1 cellular context compared by ENCODE assay signal in the genomic region with DNA sequence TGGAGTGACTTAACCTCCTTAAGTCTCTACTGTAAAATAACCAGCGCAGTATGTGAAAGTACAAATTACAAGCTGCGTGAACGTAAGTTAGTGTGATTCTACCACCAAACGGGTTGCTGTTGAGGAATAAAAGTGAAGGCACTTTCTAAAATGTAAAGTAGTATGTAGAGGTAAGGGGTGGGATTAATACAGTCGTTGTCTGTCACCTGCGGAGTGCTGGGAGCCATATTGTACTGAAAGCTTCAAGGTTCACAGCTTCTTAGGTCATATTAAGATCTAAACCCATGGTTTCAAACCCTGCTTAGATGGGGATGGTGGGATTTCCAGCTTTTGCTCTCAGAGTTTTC.
TF ChIP-seq lines count a peak whose summit lies in the region.

No MANE protein-coding gene starts in this region.

TF ChIP-seq in endothelial cell of umbilical vein, 7 proteins besides CTCF, POLR2A, EP300 and RAD21 (continued from another document):
- TF ChIP-seq, protein P1, sequence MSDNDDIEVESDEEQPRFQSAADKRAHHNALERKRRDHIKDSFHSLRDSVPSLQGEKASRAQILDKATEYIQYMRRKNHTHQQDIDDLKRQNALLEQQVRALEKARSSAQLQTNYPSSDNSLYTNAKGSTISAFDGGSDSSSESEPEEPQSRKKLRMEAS (IDR thresholded peaks at IDR 0.05; ENCODE audit: insufficient read depth, insufficient read length), result no peak
- no peak for TF ChIP-seq FOS (IDR thresholded peaks at IDR 0.05; ENCODE audit: borderline replicate concordance, insufficient read depth, low read length)
